Comparison of ENCODE assay signal across 28 cellular contexts in genomic region chr10:132689721-132690360, GRCh38.
DNase-seq lines count a peak whose midpoint lies in the region; ATAC-seq and TF ChIP-seq lines count a peak whose summit lies in the region.
"Had no signal": no experiment of that assay in that cellular context is flagged by ENCODE, and none has a peak within 500 bp of the region (broad histone marks: within the 10 kb centered on the region; RNA-seq: fewer than 3 reads in every experiment).

No MANE protein-coding gene starts in this region.

- ATAC-seq in mucosa of descending colon (no peak), upper lobe of right lung (no peak), HG03521 (IDR thresholded peaks at IDR 0.05; ENCODE audit: unreplicated experiment) (no peak)
- ATAC-seq: esophagus mucosa; HCT116; natural killer cell treated with Interleukin-12 subunit alpha and Interleukin-12 subunit beta and Interleukin-15 and Interleukin-18, amount 100 ng/mL, for 72 hours; SK-N-SH treated with all-trans-retinoic acid at 6 μM for 48 hours; stimulated activated naive CD8-positive, alpha-beta T cell treated with anti-CD3 and anti-CD28 coated beads, Interleukin-15, amount 100 ng/mL, for 72 hours; T-helper 17 cell had no signal

- H3K4me1 ChIP-seq in mucosa of descending colon (ENCODE audit: low read depth), result peaks cover 3% of the 10 kb centered on the region
- peaks cover 6% of the 10 kb centered on the region for H3K4me1 ChIP-seq in upper lobe of right lung
- H3K4me1 ChIP-seq: thyroid gland had no signal

- H3K9me3 ChIP-seq in mucosa of descending colon (no peaks in the 10 kb centered on the region), upper lobe of right lung (no peaks in the 10 kb centered on the region)
- H3K9me3 ChIP-seq: thyroid gland had no signal

- intact Hi-C loops in mucosa of descending colon (cut with DNase I, micrococcal nuclease), result no loop called here
- intact Hi-C loops in upper lobe of right lung (cut with DNase I), result no loop called here

- DNase-seq in activated effector memory CD4-positive, alpha-beta T cell treated with anti-CD3 and anti-CD28 coated beads, Interleukin-2, amount 50 U/mL, for 16 hours, result peak; percentile 17
- DNase-seq in activated effector memory CD4-positive, alpha-beta T cell treated with Interleukin-2 at 50 U/mL for 16 hours, result no peak
- peak; percentile 9 for DNase-seq in glutamatergic neuron
- peak in 2 of 3 donors; percentile 6 to 25 for DNase-seq in mucosa of descending colon
- DNase-seq in upper lobe of right lung, result peak; percentile 39
- no peak for DNase-seq in retina
- no peak for DNase-seq in DMS53 treated with DMSO at 0.1 percent for 48 hours (lab: John Stamatoyannopoulos, UW; ENCODE audit: unreplicated experiment)
- DNase-seq: activated CD4-positive, alpha-beta T cell treated with anti-CD3 and anti-CD28 coated beads, Interleukin-2, amount 50 U/mL, for 4 hours; C1 segment of cervical spinal cord; COR-L47; cortex of kidney; DMS53; Kasumi-1; NCI-H1417; NCI-H2081; NCI-H2227 treated with DMSO at 0.1 percent for 48 hours; NCI-H526; stimulated activated CD8-positive, alpha-beta memory T cell treated with anti-CD3 and anti-CD28 coated beads, Interleukin-4, amount 100 ng/mL, for 48 hours; stimulated activated naive CD8-positive, alpha-beta T cell treated with anti-CD3 and anti-CD28 coated beads, Interleukin-15, amount 100 ng/mL, for 72 hours; T-helper 17 cell; thyroid gland had no signal

- H3K36me3 ChIP-seq in mucosa of descending colon (ENCODE audit: low read depth) (no peaks in the 10 kb centered on the region), upper lobe of right lung (peaks cover 6% of the 10 kb centered on the region)

- peaks cover 6% of the 10 kb centered on the region for H3K9me3 Mint-ChIP-seq in glutamatergic neuron (ENCODE audit: unreplicated experiment)

- H3K4me3 ChIP-seq in mucosa of descending colon (no peak overlapping the region), upper lobe of right lung (no peak overlapping the region)
- H3K4me3 ChIP-seq: thyroid gland had no signal

- no peak for TF ChIP-seq CTCF in glutamatergic neuron (IDR thresholded peaks at IDR 0.05; ENCODE audit: partially characterized antibody, unreplicated experiment)
- no peak for TF ChIP-seq CTCF in mucosa of descending colon (IDR thresholded peaks at IDR 0.05)
- no peak for TF ChIP-seq CTCF in upper lobe of right lung (IDR thresholded peaks at IDR 0.05)

- H3K4me1 Mint-ChIP-seq in glutamatergic neuron (ENCODE audit: low read depth, unreplicated experiment), result peaks cover 2% of the 10 kb centered on the region

- H3K4me3 Mint-ChIP-seq in glutamatergic neuron (ENCODE audit: unreplicated experiment), result no peak overlapping the region
- H3K4me3 Mint-ChIP-seq: activated naive CD8-positive, alpha-beta T cell; natural killer cell treated with Interleukin-12 subunit alpha and Interleukin-12 subunit beta and Interleukin-15 and Interleukin-18, amount 100 ng/mL, for 72 hours; stimulated activated naive CD8-positive, alpha-beta T cell treated with anti-CD3 and anti-CD28 coated beads, Interleukin-15, amount 100 ng/mL, for 72 hours; T-helper 17 cell had no signal

- H3K36me3 Mint-ChIP-seq in glutamatergic neuron (ENCODE audit: unreplicated experiment), result peaks cover 31% of the 10 kb centered on the region

- H3K27me3 Mint-ChIP-seq in glutamatergic neuron (ENCODE audit: unreplicated experiment), result no peaks in the 10 kb centered on the region
- H3K27me3 Mint-ChIP-seq: activated naive CD8-positive, alpha-beta T cell; natural killer cell treated with Interleukin-12 subunit alpha and Interleukin-12 subunit beta and Interleukin-15 and Interleukin-18, amount 100 ng/mL, for 72 hours; stimulated activated naive CD8-positive, alpha-beta T cell treated with anti-CD3 and anti-CD28 coated beads, Interleukin-15, amount 100 ng/mL, for 72 hours; T-helper 17 cell had no signal

- H3K27ac ChIP-seq in upper lobe of right lung, result no peak overlapping the region
- H3K27ac ChIP-seq: 22Rv1, thyroid gland had no signal

- no peaks in the 10 kb centered on the region for H3K27me3 ChIP-seq in upper lobe of right lung
- H3K27me3 ChIP-seq: thyroid gland had no signal

- H3K27ac Mint-ChIP-seq in glutamatergic neuron (ENCODE audit: unreplicated experiment), result no peak overlapping the region
- H3K27ac Mint-ChIP-seq: natural killer cell treated with Interleukin-12 subunit alpha and Interleukin-12 subunit beta and Interleukin-15 and Interleukin-18, amount 100 ng/mL, for 72 hours; stimulated activated naive CD8-positive, alpha-beta T cell treated with anti-CD3 and anti-CD28 coated beads, Interleukin-15, amount 100 ng/mL, for 72 hours; T-helper 17 cell had no signal

Comparison
In these comparisons a context has a peak if more than half of its experiments do, and no peak if none do; other contexts are left out.
1. DNase-seq: peak in activated effector memory CD4-positive, alpha-beta T cell treated with anti-CD3 and anti-CD28 coated beads, Interleukin-2, amount 50 U/mL, for 16 hours (single experiment), glutamatergic neuron (single experiment), mucosa of descending colon (2 of 3) and upper lobe of right lung (single experiment); none in activated effector memory CD4-positive, alpha-beta T cell treated with Interleukin-2 at 50 U/mL for 16 hours (single experiment), retina (single experiment) and DMS53 treated with DMSO at 0.1 percent for 48 hours (single experiment).